8 cellular contexts compared by ENCODE assay signal in genomic region chr17:48025040-48025903, GRCh38. TPM values are rescaled to one million over a fixed set of nuclear protein-coding genes. Genes with fewer than 3 reads are reported as not detected.
A peak's percentile ranks its signal among the peaks of the same experiment; 100 is the strongest.
DNase-seq lines count a peak whose midpoint lies in the region; ATAC-seq and TF ChIP-seq lines count a peak whose summit lies in the region.

No MANE protein-coding gene starts in this region.

- peak overlapping the region; percentile 81 to 90 for H3K27ac Mint-ChIP-seq in T-cell
- peak overlapping the region; percentile 97 for H3K27ac Mint-ChIP-seq in type B pancreatic cell

- 0 to 1% (median 1%) methylated on average over 48 to 56 of the region's 56 CpGs for WGBS in heart left ventricle, 4 donors

- DNase-seq in NCI-H146 treated with DMSO at 0.1 percent for 48 hours (lab: John Stamatoyannopoulos, UW; ENCODE audit: unreplicated experiment) (peak; percentile 93), T-cell (peak; percentile 92 to 99 (median 96)), amniotic epithelial cell (ENCODE audit: low read depth) (peak; percentile 93), heart left ventricle (peak; percentile 97 to 99 (median 97)), posterior cingulate gyrus (peak; percentile 97 to 100 (median 98)), type B pancreatic cell (ENCODE audit: extremely low spot score, unreplicated experiment) (peak; percentile 98)

- H3K4me3 ChIP-seq in GM12875 (ENCODE audit: low read depth, low read length) (peak overlapping the region; percentile 57), heart left ventricle (peak overlapping the region; percentile 22 to 69 (median 53))

- H3K4me3 Mint-ChIP-seq in T-cell = peak overlapping the region; percentile 79 to 90 (median 86)
- peak overlapping the region; percentile 92 for H3K4me3 Mint-ChIP-seq in type B pancreatic cell

- H3K4me1 Mint-ChIP-seq in T-cell (peaks cover 28 to 35% (median 32%) of the 10 kb centered on the region in 3 donors), type B pancreatic cell (ENCODE audit: unreplicated experiment) (peaks cover 21% of the 10 kb centered on the region)

- H3K4me1 ChIP-seq in heart left ventricle = peaks cover 6 to 43% (median 38%) of the 10 kb centered on the region in 12 donors

- H3K27me3 Mint-ChIP-seq in T-cell (peaks cover 32 to 34% of the 10 kb centered on the region in 2 donors), type B pancreatic cell (peaks cover 37% of the 10 kb centered on the region)

- H3K36me3 Mint-ChIP-seq in T-cell = no peaks in the 10 kb centered on the region
- H3K36me3 Mint-ChIP-seq in type B pancreatic cell = no peaks in the 10 kb centered on the region

- POLR2A ChIA-PET in T-cell (lab: Charles Lee) = no interaction called here

- ATAC-seq in HG02884 (IDR thresholded peaks at IDR 0.05; ENCODE audit: unreplicated experiment) = peak; percentile 74
- ATAC-seq in T-cell (replicated peaks in 1 of 4) = peak; percentile 90 to 95 (median 92)
- peak; percentile 88 to 92 (median 89) for ATAC-seq in heart left ventricle

- peaks cover 0 to 27% (median 0%) of the 10 kb centered on the region in 9 donors for H3K27me3 ChIP-seq in heart left ventricle

- TF ChIP-seq CTCF in GM12875 (IDR thresholded peaks at IDR 0.05; ENCODE audit: borderline replicate concordance, insufficient read depth, low read depth, low read length) (peak; percentile 84), heart left ventricle (IDR thresholded peaks at IDR 0.05) (peak; percentile 63 to 99 (median 76)), type B pancreatic cell (conservative IDR thresholded peaks at IDR 0.05) (peak; percentile 79)

- H3K36me3 ChIP-seq in heart left ventricle = no peaks in the 10 kb centered on the region

- H3K9me3 Mint-ChIP-seq in T-cell (no peaks in the 10 kb centered on the region), type B pancreatic cell (no peaks in the 10 kb centered on the region)

- no peaks in the 10 kb centered on the region for H3K9me3 ChIP-seq in heart left ventricle

- intact Hi-C loops in heart left ventricle (cut with DNase I) = loop anchor here in 9 of 10 donors (1.0 to 10.0 kb wide), 6 partner anchors 23 to 592 kb away; partner anchors contain the start of genes HOXB8 (in 5 of the 9), HOXB7 (in 3 of the 9), CBX1 (in 1 of the 9) and NFE2L1 (in 1 of the 9)
- intact Hi-C loops in posterior cingulate gyrus (cut with DNase I) = loop anchor here (1.0 kb wide), 2 partner anchors 106 to 593 kb away; no protein-coding TSS in a partner anchor

- peak overlapping the region; percentile 7 to 90 (median 80) for H3K27ac ChIP-seq in heart left ventricle

- TF ChIP-seq POLR2A in heart left ventricle (IDR thresholded peaks at IDR 0.05) = peak in 1 of 2 donors; percentile 40

- CTCF ChIA-PET in T-cell (lab: Charles Lee) = interaction anchor here (0.6 to 2.6 kb wide), 20 partner anchors 11 to 764 kb away, joined by 3 to 37 read pairs (median 4); partner anchors contain the start of genes NFE2L1 (in 1 of the 2) and PNPO (in 1 of the 2)

RNA-seq across cellular contexts. Expression of gene COPZ2, which starts 12.3 kb away (rescaled TPM):
- total RNA-seq in T-cell (1 to 10 TPM; 1.2 to 2.6 (median 1.9) TPM), heart left ventricle (10 to 100 TPM; 35.4 to 64.3 (median 54.8) TPM), type B pancreatic cell (ENCODE audit: low replicate concordance) (1.9 and 5.7 TPM in 2 replicates)
- 10 to 100 TPM; 13.2 to 48.2 TPM for polyA plus RNA-seq in heart left ventricle

RNA-seq across cellular contexts. Expression of gene NFE2L1, which starts 22.9 kb away (rescaled TPM):
- 10 to 100 TPM; 30.3 to 61.6 (median 43.9) TPM for total RNA-seq in T-cell
- total RNA-seq in heart left ventricle = 1,000 to 10,000 TPM in 1 of 9 donors, 100 to 1,000 TPM in 8; 375 to 1,055 (median 606) TPM
- 100 to 1,000 TPM; 254 to 385 TPM for polyA plus RNA-seq in heart left ventricle
- 99.1 and 111 TPM in 2 replicates for total RNA-seq in type B pancreatic cell (ENCODE audit: low replicate concordance)

RNA-seq across cellular contexts. Expression of gene CDK5RAP3, which starts 54.4 kb away (rescaled TPM):
- total RNA-seq in T-cell = 100 to 1,000 TPM; 247 to 349 (median 318) TPM
- 10 to 100 TPM; 41.2 to 80.9 (median 53.6) TPM for total RNA-seq in heart left ventricle
- polyA plus RNA-seq in heart left ventricle = 10 to 100 TPM; 53.8 to 56.6 TPM
- total RNA-seq in type B pancreatic cell (ENCODE audit: low replicate concordance) = 187 and 217 TPM in 2 replicates

Comparison
In these comparisons a context has a peak if more than half of its experiments do, and no peak if none do; other contexts are left out.
1. Peak in every context shown above with its lines: DNase-seq, ATAC-seq, H3K4me3 ChIP-seq and H3K27ac ChIP-seq.